Comparison of ENCODE assay signal across 19 cellular contexts in genomic region chr7:90946711-90947501, GRCh38.
"Had no signal": no experiment of that assay in that cellular context is flagged by ENCODE, and none has a peak within 500 bp of the region (broad histone marks: within the 10 kb centered on the region; RNA-seq: fewer than 3 reads in every experiment).

No MANE protein-coding gene starts in this region.

- H3K9me3 ChIP-seq: breast epithelium, left lung, psoas muscle, SK-N-SH, transverse colon had no signal

- H3K4me3 Mint-ChIP-seq: activated naive CD8-positive, alpha-beta T cell treated with anti-CD3 and anti-CD28 coated beads for 36 hours; activated T-helper 1 cell treated with anti-CD3 and anti-CD28 coated beads, Interleukin-12 subunit alpha, Interleukin-12 subunit beta, Interleukin-2, Interleukin-4 antibody, amounts not matched to agents 30 ng/mL and 10 ng/mL and 1 ng/mL, durations not matched to agents 14 hours and 24 hours and 36 hours; endodermal cell; natural killer cell treated with Interleukin-12 subunit alpha and Interleukin-12 subunit beta and Interleukin-15 and Interleukin-18, amount 100 ng/mL, for 72 hours; stimulated activated effector memory CD8-positive, alpha-beta T cell treated with anti-CD3 and anti-CD28 coated beads, Interleukin-12 subunit alpha, Interleukin-12 subunit beta, amount 100 ng/mL, for 72 hours; T-cell had no signal

- H3K27me3 ChIP-seq: breast epithelium, dorsolateral prefrontal cortex, hepatocyte, left lung, transverse colon had no signal

- H3K4me3 ChIP-seq: breast epithelium, dorsolateral prefrontal cortex, hepatocyte, left lung, psoas muscle, transverse colon had no signal

- H3K9me3 Mint-ChIP-seq: activated T-helper 1 cell treated with anti-CD3 and anti-CD28 coated beads, Interleukin-12 subunit alpha, Interleukin-12 subunit beta, Interleukin-2, Interleukin-4 antibody, amounts not matched to agents 30 ng/mL and 10 ng/mL and 1 ng/mL, durations not matched to agents 14 hours and 24 hours and 36 hours; endodermal cell; T-cell had no signal

- H3K4me1 Mint-ChIP-seq: activated naive CD8-positive, alpha-beta T cell treated with anti-CD3 and anti-CD28 coated beads for 36 hours; stimulated activated effector memory CD8-positive, alpha-beta T cell treated with anti-CD3 and anti-CD28 coated beads, Interleukin-12 subunit alpha, Interleukin-12 subunit beta, amount 100 ng/mL, for 72 hours; T-cell had no signal

- H3K27ac ChIP-seq: breast epithelium, hepatocyte, left lung, psoas muscle, transverse colon had no signal

- H3K4me1 ChIP-seq: breast epithelium, left lung, psoas muscle had no signal

- ATAC-seq: left lung; natural killer cell treated with Interleukin-12 subunit alpha and Interleukin-12 subunit beta and Interleukin-15 and Interleukin-18, amount 100 ng/mL, for 72 hours; psoas muscle; stimulated activated effector memory CD8-positive, alpha-beta T cell treated with anti-CD3 and anti-CD28 coated beads, Interleukin-12 subunit alpha, Interleukin-12 subunit beta, amount 100 ng/mL, for 72 hours; T-cell had no signal

- H3K27me3 Mint-ChIP-seq: activated naive CD8-positive, alpha-beta T cell treated with anti-CD3 and anti-CD28 coated beads for 36 hours; natural killer cell treated with Interleukin-12 subunit alpha and Interleukin-12 subunit beta and Interleukin-15 and Interleukin-18, amount 100 ng/mL, for 72 hours had no signal

- H3K27ac Mint-ChIP-seq: activated naive CD8-positive, alpha-beta T cell treated with anti-CD3 and anti-CD28 coated beads for 36 hours; activated T-helper 1 cell treated with anti-CD3 and anti-CD28 coated beads, Interleukin-12 subunit alpha, Interleukin-12 subunit beta, Interleukin-2, Interleukin-4 antibody, amounts not matched to agents 30 ng/mL and 10 ng/mL and 1 ng/mL, durations not matched to agents 14 hours and 24 hours and 36 hours; endodermal cell; natural killer cell treated with Interleukin-12 subunit alpha and Interleukin-12 subunit beta and Interleukin-15 and Interleukin-18, amount 100 ng/mL, for 72 hours; stimulated activated effector memory CD8-positive, alpha-beta T cell treated with anti-CD3 and anti-CD28 coated beads, Interleukin-12 subunit alpha, Interleukin-12 subunit beta, amount 100 ng/mL, for 72 hours; T-cell had no signal

- H3K36me3 ChIP-seq: breast epithelium, left lung, transverse colon had no signal

- FAIRE-seq: keratinocyte had no signal

- H3K36me3 Mint-ChIP-seq: activated naive CD8-positive, alpha-beta T cell treated with anti-CD3 and anti-CD28 coated beads for 36 hours; natural killer cell treated with Interleukin-12 subunit alpha and Interleukin-12 subunit beta and Interleukin-15 and Interleukin-18, amount 100 ng/mL, for 72 hours; stimulated activated effector memory CD8-positive, alpha-beta T cell treated with anti-CD3 and anti-CD28 coated beads, Interleukin-12 subunit alpha, Interleukin-12 subunit beta, amount 100 ng/mL, for 72 hours; T-cell had no signal

- DNase-seq: activated CD4-positive, CD25-positive, alpha-beta regulatory T cell treated with anti-CD3 and anti-CD28 coated beads, Interleukin-2, amount 50 U/mL, for 72 hours; activated naive CD8-positive, alpha-beta T cell treated with anti-CD3 and anti-CD28 coated beads for 36 hours; endodermal cell; left lung; mesenchymal stem cell; psoas muscle; SK-N-SH; stimulated activated CD4-positive, alpha-beta T cell treated with anti-CD3 and anti-CD28 coated beads, Interleukin-12 subunit alpha, Interleukin-12 subunit beta, amount 100 ng/mL, for 4 hours; stimulated activated CD4-positive, alpha-beta T cell treated with anti-CD3 and anti-CD28 coated beads, Interleukin-2, amount 100 ng/mL, for 24 hours; T-cell; T1000; transverse colon had no signal
